ENCODE assay signal across 7 cellular contexts in genomic region chr17:45500478-45500877, GRCh38. TPM values are rescaled to one million over a fixed set of nuclear protein-coding genes. Genes with fewer than 3 reads are reported as not detected.
DNase-seq lines count a peak whose midpoint lies in the region; ATAC-seq, FAIRE-seq and TF ChIP-seq lines count a peak whose summit lies in the region.
"Not testable (repeated sequence)": the region's sequence is repeated elsewhere in the genome, so short reads cannot be mapped to it uniquely, and the experiment has no call there.

No MANE protein-coding gene starts in this region.

- peaks cover 23% of the 10 kb centered on the region for H3K4me1 Mint-ChIP-seq in CD14-positive monocyte

- not testable (repeated sequence) for H3K27me3 Mint-ChIP-seq in CD14-positive monocyte (ENCODE audit: low read depth in 3 of 3)

- not testable (repeated sequence) for H3K4me2 ChIP-seq in PC-3 (ENCODE audit: low read length)

- H3K4me3 ChIP-seq in PC-3 (ENCODE audit: low read length); pancreas: not testable (repeated sequence)

- not testable (repeated sequence) for TF ChIP-seq CTCF in CD14-positive monocyte (IDR thresholded peaks at IDR 0.05); PC-3 (conservative IDR thresholded peaks at IDR 0.05; ENCODE audit: low read depth, low read length); pancreas (IDR thresholded peaks at IDR 0.05)

- H3K9me3 ChIP-seq in PC-3 (ENCODE audit: low read length); pancreas: not testable (repeated sequence)

- ATAC-seq in PC-3 (peak; percentile 33; the same call in 1 of the 2 replicates), Right ventricle myocardium inferior (peak; percentile 92), left lobe of liver (peak; percentile 45), pancreas (peak in 3 of 4 donors; percentile 54 to 88 (median 75))

- H4K20me1 ChIP-seq in PC-3 (ENCODE audit: low read length), result not testable (repeated sequence)

- not testable (repeated sequence) for BruUV-seq in PC-3 (replicated peaks; lab: Mats Ljungman, UMichigan)

- not testable (repeated sequence) for H3K27ac ChIP-seq in PC-3 (ENCODE audit: low read length); pancreas

- not testable (repeated sequence) for H3K9ac ChIP-seq in PC-3 (ENCODE audit: low read length)

- H3K9me2 ChIP-seq in PC-3 (replicated peaks; ENCODE audit: low read length), result not testable (repeated sequence)

- H3K9me3 Mint-ChIP-seq in CD14-positive monocyte, result not testable (repeated sequence)

- H3K4me1 ChIP-seq in PC-3 (ENCODE audit: insufficient read depth, low read length); pancreas: not testable (repeated sequence)

- H3K27me3 ChIP-seq in PC-3 (ENCODE audit: low read length); pancreas: not testable (repeated sequence)

- DNase-seq in CD14-positive monocyte (ENCODE audit: low spot score) (peak; percentile 88), amniotic epithelial cell (ENCODE audit: low read depth) (peak; percentile 28), erythroblast (lab: John Stamatoyannopoulos, UW) (peak; percentile 25 to 32), Right ventricle myocardium inferior (ENCODE audit: missing footprints) (peak; percentile 62), pancreas (peak in 1 of 6 donors; percentile 20)
- not testable (repeated sequence) for DNase-seq in PC-3; left lobe of liver (ENCODE audit: low spot score)

- intact Hi-C loops in CD14-positive monocyte (cut with micrococcal nuclease); PC-3 (cut with micrococcal nuclease); Right ventricle myocardium inferior (cut with DNase I); pancreas (cut with DNase I): not testable (repeated sequence)

- not testable (repeated sequence) for H3F3A ChIP-seq in PC-3 (ENCODE audit: low read length, unreplicated experiment)

- H3K4me3 Mint-ChIP-seq in CD14-positive monocyte, result peak overlapping the region; percentile 47 to 62

- POLR2A ChIA-PET in PC-3 (lab: Charles Lee; ENCODE audit: unreplicated experiment), result not testable (repeated sequence)

- not testable (repeated sequence) for TF ChIP-seq POLR2A in erythroblast (IDR thresholded peaks at IDR 0.05; ENCODE audit: low read length)

- not testable (repeated sequence) for H3K79me2 ChIP-seq in PC-3 (ENCODE audit: low read length)

- 85 to 97% methylated on average over 2 of the region's 2 CpGs for WGBS in pancreas, 2 donors

- H3K27ac Mint-ChIP-seq in CD14-positive monocyte, result peak overlapping the region; percentile 89 to 97 (median 95)

- CTCF ChIA-PET in PC-3 (lab: Charles Lee), result not testable (repeated sequence)

- H2AFZ ChIP-seq in PC-3 (ENCODE audit: low read length), result not testable (repeated sequence)

- not testable (repeated sequence) for H3K36me3 ChIP-seq in PC-3 (ENCODE audit: low read depth, low read length); pancreas

- H3K36me3 Mint-ChIP-seq in CD14-positive monocyte, result not testable (repeated sequence)

- not testable (repeated sequence) for FAIRE-seq in pancreas (lab: Jason Lieb, UNC)

RNA-seq across cellular contexts. Expression of gene PLEKHM1, which starts 10.0 kb away (rescaled TPM):
- polyA plus RNA-seq in CD14-positive monocyte, result 10 to 100 TPM; 12.8 to 15.0 TPM
- 15.8 and 20.8 TPM in 2 replicates for total RNA-seq in PC-3 (2014; rRNA removed)
- 26.9 TPM for total RNA-seq in Right ventricle myocardium inferior
- 23.7 TPM for total RNA-seq in left lobe of liver
- 10 to 100 TPM; 15.5 to 30.7 (median 16.5) TPM for total RNA-seq in pancreas
- 10 to 100 TPM; 13.3 to 14.6 TPM for polyA plus RNA-seq in pancreas

Comparison
In these comparisons a context has a peak if more than half of its experiments do, and no peak if none do; other contexts are left out.
1. ATAC-seq: peak in every context shown above with its lines; median percentile 92 in Right ventricle myocardium inferior; 75 in pancreas; 45 in left lobe of liver; 33 in PC-3.